In the genomic region with DNA sequence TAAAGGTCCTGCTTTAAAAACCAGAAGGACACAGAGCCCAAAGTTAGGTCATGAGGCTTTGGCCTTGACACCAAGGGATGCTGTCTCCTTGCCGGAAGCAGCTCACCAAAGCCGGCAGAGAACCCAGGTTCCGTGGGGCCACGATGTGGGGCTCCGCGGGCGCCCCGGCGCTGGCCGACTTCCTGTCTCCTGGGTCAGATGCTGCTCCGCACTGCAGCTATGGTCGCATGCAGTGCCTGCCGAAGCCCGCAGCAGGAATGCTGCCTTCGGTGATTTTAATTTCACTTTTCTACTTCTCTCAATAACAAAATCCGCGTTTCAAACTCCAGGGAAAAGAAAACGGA, we compare ENCODE assay signal across 9 cellular contexts. TPM values are rescaled to one million over a fixed set of nuclear protein-coding genes. Genes with fewer than 3 reads are reported as not detected.
DNase-seq lines count a peak whose midpoint lies in the region; ATAC-seq and TF ChIP-seq lines count a peak whose summit lies in the region.
"Had no signal": no experiment of that assay in that cellular context is flagged by ENCODE, and none has a peak within 500 bp of the region (broad histone marks: within the 10 kb centered on the region; RNA-seq: fewer than 3 reads in every experiment).

No MANE protein-coding gene starts in this region.

- H4K5ac ChIP-seq in H9 (ENCODE audit: insufficient read length, low read depth, low read length) = no peak overlapping the region

- H3K4ac ChIP-seq in H9 (ENCODE audit: low read depth, low read length) = no peak overlapping the region

- no peak overlapping the region for H2AK5ac ChIP-seq in H9 (ENCODE audit: insufficient read length, low read length)

- intact Hi-C loops in CD8-positive, alpha-beta T cell (cut with DNase I, micrococcal nuclease) = loop anchor here (1.0 to 10.0 kb wide), 5 partner anchors 11 to 259 kb away; partner anchors contain the start of genes COX8A (in 2 of the 2), FKBP2 (in 1 of the 2), MARK2 (in 1 of the 2) and PPP1R14B (in 1 of the 2)

- no peak overlapping the region for H3K23ac ChIP-seq in H9 (ENCODE audit: insufficient read length, low read depth, low read length)

- H3K27ac Mint-ChIP-seq in CD8-positive, alpha-beta T cell = peak overlapping the region; percentile 97
- peak overlapping the region; percentile 97 to 99 (median 99) for H3K27ac Mint-ChIP-seq in H9
- peak overlapping the region; percentile 99 for H3K27ac Mint-ChIP-seq in activated naive CD4-positive, alpha-beta T cell treated with anti-CD3 and anti-CD28 coated beads, Interleukin-2, amount 50 U/mL, for 24 hours

- no peaks in the 10 kb centered on the region for H4K20me1 ChIP-seq in H9 (ENCODE audit: control insufficient read depth, insufficient read depth, insufficient read length)

- no peak overlapping the region for H2AFZ ChIP-seq in H9 (ENCODE audit: low read length)

- peak; percentile 46 to 84 (median 67) for DNase-seq in CD8-positive, alpha-beta T cell
- DNase-seq in H9 (no peak), SJCRH30 (no peak), right atrium auricular region (ENCODE audit: low spot score) (no peak), SW480 (ENCODE audit: low spot score) (no peak)
- DNase-seq in stimulated activated CD4-positive, alpha-beta T cell treated with anti-CD3 and anti-CD28 coated beads, Interleukin-12 subunit alpha, Interleukin-12 subunit beta, amount 100 ng/mL, for 4 hours = peak; percentile 64

- H3K79me1 ChIP-seq in H9 (ENCODE audit: insufficient read depth, low read depth, low read length, poor library complexity, severe bottlenecking) = peaks cover 21% of the 10 kb centered on the region

- TF ChIP-seq CTCF in CD8-positive, alpha-beta T cell (IDR thresholded peaks at IDR 0.05) = no peak
- TF ChIP-seq CTCF in H9 (conservative IDR thresholded peaks at IDR 0.05) (no peak), right atrium auricular region (IDR thresholded peaks at IDR 0.05) (no peak)

- H2BK12ac ChIP-seq in H9 (ENCODE audit: insufficient read length, low read depth, low read length) = no peak overlapping the region

- H3K9ac ChIP-seq in H9 (ENCODE audit: extremely low read depth, insufficient read length, low read length) = no peak overlapping the region

- no peaks in the 10 kb centered on the region for H3K27me3 Mint-ChIP-seq in CD8-positive, alpha-beta T cell (ENCODE audit: low read depth)
- H3K27me3 Mint-ChIP-seq in H9 (ENCODE audit: low read depth) = no peaks in the 10 kb centered on the region; the same call in 1 of the 2 replicates
- no peaks in the 10 kb centered on the region for H3K27me3 Mint-ChIP-seq in activated naive CD4-positive, alpha-beta T cell treated with anti-CD3 and anti-CD28 coated beads, Interleukin-2, amount 50 U/mL, for 24 hours

- peaks cover 9% of the 10 kb centered on the region; the same call in 1 of the 2 replicates for H3K79me2 ChIP-seq in H9 (ENCODE audit: insufficient read depth, low read length)

- peak overlapping the region; percentile 62 for H3K4me2 ChIP-seq in H9 (ENCODE audit: insufficient read depth, insufficient read length, low read length)

- H2BK20ac ChIP-seq in H9 (ENCODE audit: low read depth, low read length, poor library complexity, severe bottlenecking) = no peak overlapping the region

- H3K14ac ChIP-seq in H9 (ENCODE audit: insufficient read depth, low read length) = peak overlapping the region; percentile 55; the same call in 1 of the 2 replicates

- peaks cover 28% of the 10 kb centered on the region for H3K4me1 Mint-ChIP-seq in CD8-positive, alpha-beta T cell (ENCODE audit: low read depth)
- H3K4me1 Mint-ChIP-seq in H9 = peaks cover 15 to 17% of the 10 kb centered on the region in 2 experiments
- H3K4me1 Mint-ChIP-seq in activated naive CD4-positive, alpha-beta T cell treated with anti-CD3 and anti-CD28 coated beads, Interleukin-2, amount 50 U/mL, for 24 hours = peaks cover 27% of the 10 kb centered on the region

- H3K27ac ChIP-seq in CD8-positive, alpha-beta T cell (ENCODE audit: low read depth, low read length) = peak overlapping the region; percentile 83
- peak overlapping the region; percentile 8 for H3K27ac ChIP-seq in H9 (ENCODE audit: insufficient read length, low read depth, low read length)
- peak overlapping the region; percentile 76; the same call in 1 of the 2 replicates for H3K27ac ChIP-seq in SJCRH30
- peak overlapping the region; percentile 84 to 90 for H3K27ac ChIP-seq in right atrium auricular region

- no peak overlapping the region for H4K91ac ChIP-seq in H9 (ENCODE audit: insufficient read length, low read depth, low read length)

- H2BK5ac ChIP-seq in H9 (ENCODE audit: insufficient read length, low read length) = no peak overlapping the region

- H3K9me3 ChIP-seq in CD8-positive, alpha-beta T cell (ENCODE audit: low read length) = no peaks in the 10 kb centered on the region
- no peaks in the 10 kb centered on the region for H3K9me3 ChIP-seq in H9 (ENCODE audit: control insufficient read depth, low read depth, low read length)
- H3K9me3 ChIP-seq in SJCRH30 (replicated peaks) = no peaks in the 10 kb centered on the region
- H3K9me3 ChIP-seq in right atrium auricular region = no peaks in the 10 kb centered on the region

- H2BK120ac ChIP-seq in H9 (ENCODE audit: low read depth, low read length, poor library complexity, severe bottlenecking) = no peak overlapping the region

- no peak overlapping the region for H3K18ac ChIP-seq in H9 (ENCODE audit: insufficient read length, low read depth, low read length)

- CTCF ChIA-PET in CD8-positive, alpha-beta T cell (lab: Charles Lee) = interaction anchor here (0.6 to 0.9 kb wide), 3 partner anchors 9 to 15 kb away, joined by 3 to 4 read pairs (median 3); no protein-coding TSS in a partner anchor

- no peaks in the 10 kb centered on the region for H3K27me3 ChIP-seq in CD8-positive, alpha-beta T cell (ENCODE audit: insufficient read depth, low read length)
- H3K27me3 ChIP-seq in H9 (ENCODE audit: insufficient read depth, low read length) (no peaks in the 10 kb centered on the region), SJCRH30 (no peaks in the 10 kb centered on the region), right atrium auricular region (no peaks in the 10 kb centered on the region)

- no peak overlapping the region for H2BK15ac ChIP-seq in H9 (ENCODE audit: low read depth, low read length)

- no peak overlapping the region for H3K56ac ChIP-seq in H9 (ENCODE audit: insufficient read length, low read depth, low read length)

- H3K4me3 ChIP-seq in CD8-positive, alpha-beta T cell (ENCODE audit: low read depth, low read length) = peak overlapping the region; percentile 65
- H3K4me3 ChIP-seq in SJCRH30 = peak overlapping the region; percentile 84
- H3K4me3 ChIP-seq in right atrium auricular region = peak overlapping the region; percentile 99 to 100

- no CpG with 5 or more reads among the region's 18 CpGs for WGBS in H9 (ENCODE audit: extremely low coverage, insufficient read length, low lambda C conversion rate)

- H3K4me1 ChIP-seq in CD8-positive, alpha-beta T cell (ENCODE audit: insufficient read depth, low read length) = peaks cover 22% of the 10 kb centered on the region
- H3K4me1 ChIP-seq in H9 (ENCODE audit: insufficient read depth, low read length) = peaks cover 7% of the 10 kb centered on the region; the same call in 1 of the 2 replicates
- peaks cover 3% of the 10 kb centered on the region; the same call in 1 of the 2 replicates for H3K4me1 ChIP-seq in SJCRH30
- peaks cover 0 to 31% of the 10 kb centered on the region in 2 donors for H3K4me1 ChIP-seq in right atrium auricular region

- no peaks in the 10 kb centered on the region for H3K9me3 Mint-ChIP-seq in CD8-positive, alpha-beta T cell
- no peaks in the 10 kb centered on the region; a peak in 1 of 5 replicates for H3K9me3 Mint-ChIP-seq in H9
- H3K9me3 Mint-ChIP-seq in activated naive CD4-positive, alpha-beta T cell treated with anti-CD3 and anti-CD28 coated beads, Interleukin-2, amount 50 U/mL, for 24 hours = no peaks in the 10 kb centered on the region

- no peak overlapping the region for H4K8ac ChIP-seq in H9 (replicated peaks; ENCODE audit: insufficient read length, low read depth, low read length)

- no peak overlapping the region for H3T11ph ChIP-seq in H9 (ENCODE audit: low read length)

- peaks cover 2% of the 10 kb centered on the region for H3K36me3 ChIP-seq in CD8-positive, alpha-beta T cell (ENCODE audit: insufficient read depth, low read length)
- H3K36me3 ChIP-seq in SJCRH30 (peaks cover 14% of the 10 kb centered on the region), right atrium auricular region (peaks cover 15% of the 10 kb centered on the region)

- H3K23me2 ChIP-seq in H9 (ENCODE audit: insufficient read length, low read depth, low read length, poor library complexity, severe bottlenecking) = peaks cover 17% of the 10 kb centered on the region

- ATAC-seq in CD8-positive, alpha-beta T cell = peak; percentile 84
- ATAC-seq in HG03108 (IDR thresholded peaks at IDR 0.05; ENCODE audit: unreplicated experiment) = no peak

- peaks cover 27% of the 10 kb centered on the region for H3K36me3 Mint-ChIP-seq in CD8-positive, alpha-beta T cell
- peaks cover 24 to 39% (median 28%) of the 10 kb centered on the region in 3 experiments; a peak in 6 of 7 replicates for H3K36me3 Mint-ChIP-seq in H9 (ENCODE audit: insufficient read depth in 1 of 3, low read depth in 3 of 3)
- peaks cover 9% of the 10 kb centered on the region for H3K36me3 Mint-ChIP-seq in activated naive CD4-positive, alpha-beta T cell treated with anti-CD3 and anti-CD28 coated beads, Interleukin-2, amount 50 U/mL, for 24 hours

- H3K4me3 Mint-ChIP-seq in CD8-positive, alpha-beta T cell = peak overlapping the region; percentile 98
- H3K4me3 Mint-ChIP-seq in H9 = peak overlapping the region; percentile 93 to 98
- H3K4me3 Mint-ChIP-seq in activated naive CD4-positive, alpha-beta T cell treated with anti-CD3 and anti-CD28 coated beads, Interleukin-2, amount 50 U/mL, for 24 hours = peak overlapping the region; percentile 99

- POLR2A ChIA-PET in CD8-positive, alpha-beta T cell (lab: Charles Lee) = interaction anchor here (0.8 to 1.3 kb wide), 3 partner anchors 11 to 147 kb away, joined by 3 to 5 read pairs (median 3); partner anchors contain the start of genes COX8A and MARK2

RNA-seq across cellular contexts. Expression of gene OTUB1, which starts 0.5 kb away (rescaled TPM):
- total RNA-seq in CD8-positive, alpha-beta T cell = 10 to 100 TPM; 67.2 to 68.7 TPM
- total RNA-seq in H9 (2021) (114 TPM in 2 replicates), right atrium auricular region (10 to 100 TPM; 55.9 to 57.1 TPM)
- 79.4 and 80.8 TPM in 2 replicates for total RNA-seq in SJCRH30 (2014; rRNA removed; shearing (Covaris generic))

RNA-seq across cellular contexts. Expression of gene COX8A, which starts 11.4 kb away (rescaled TPM):
- total RNA-seq in CD8-positive, alpha-beta T cell = 100 to 1,000 TPM in 1 of 2 experiments, 10 to 100 TPM in 1; 97.6 to 111 TPM
- total RNA-seq in H9 (2021) (402 and 429 TPM in 2 replicates), right atrium auricular region (1,000 to 10,000 TPM in 1 of 2 donors, 100 to 1,000 TPM in 1; 830 to 1,057 TPM)
- total RNA-seq in SJCRH30 (2014; rRNA removed; shearing (Covaris generic)) = 597 and 702 TPM in 2 replicates

RNA-seq across cellular contexts. Expression of gene NAA40, which starts 47.0 kb away (rescaled TPM):
- 10 to 100 TPM; 12.0 to 14.6 TPM for total RNA-seq in CD8-positive, alpha-beta T cell
- 43.9 and 44.4 TPM in 2 replicates for total RNA-seq in H9 (2021)
- 25.2 and 28.6 TPM in 2 replicates for total RNA-seq in SJCRH30 (2014; rRNA removed; shearing (Covaris generic))
- total RNA-seq in right atrium auricular region = 10 to 100 TPM; 15.4 to 25.5 TPM

RNA-seq across cellular contexts. Expression of gene FLRT1, which starts 49.9 kb away (rescaled TPM):
- not detected for total RNA-seq in CD8-positive, alpha-beta T cell
- 0.24 and 0.31 TPM in 2 replicates for total RNA-seq in H9 (2021)
- total RNA-seq in SJCRH30 (2014; rRNA removed; shearing (Covaris generic)) = 0.76 and 1.4 TPM in 2 replicates
- total RNA-seq in right atrium auricular region = 1 to 10 TPM in 1 of 2 donors, under 1 TPM in 1; 0.67 to 1.7 TPM
- total RNA-seq: LHCN-M2 had no signal

Comparison
In these comparisons a context has a peak if more than half of its experiments do, and no peak if none do; other contexts are left out.
1. DNase-seq: peak in CD8-positive, alpha-beta T cell (7 of 7) and stimulated activated CD4-positive, alpha-beta T cell treated with anti-CD3 and anti-CD28 coated beads, Interleukin-12 subunit alpha, Interleukin-12 subunit beta, amount 100 ng/mL, for 4 hours (single experiment); none in H9 (single experiment), SJCRH30 (0 of 2), right atrium auricular region (single experiment) and SW480 (single experiment).
2. H3K27ac ChIP-seq: peak in every context shown above with its lines; median percentile 87 in right atrium auricular region; 83 in CD8-positive, alpha-beta T cell; 76 in SJCRH30; 8 in H9.
3. Peak in every context shown above with its lines, with median percentiles within 50 percentile points of each other: H3K4me3 ChIP-seq, H3K27ac Mint-ChIP-seq and H3K4me3 Mint-ChIP-seq.